Comparison of ENCODE assay signal across 18 cellular contexts in genomic region chrX:154570361-154570760, GRCh38. TPM values are rescaled to one million over a fixed set of nuclear protein-coding genes. Genes with fewer than 3 reads are reported as not detected.
"Had no signal": no experiment of that assay in that cellular context is flagged by ENCODE, and none has a peak within 500 bp of the region (broad histone marks: within the 10 kb centered on the region; RNA-seq: fewer than 3 reads in every experiment).

No MANE protein-coding gene starts in this region.

RNA-seq across cellular contexts. Expression of gene CTAG1A, which starts 14.6 kb away (rescaled TPM):
- total RNA-seq: activated CD4-positive, alpha-beta memory T cell treated with anti-CD3 and anti-CD28 coated beads, Interleukin-2, amount 10 ng/mL, durations not matched to agents 7 days and 5 days; activated CD4-positive, alpha-beta T cell treated with anti-CD3 and anti-CD28 coated beads, Interleukin-2, amount 10 ng/mL, durations not matched to agents 7 days and 5 days; activated naive CD4-positive, alpha-beta T cell treated with anti-CD3 and anti-CD28 coated beads, Interleukin-2, amount 50 U/mL, for 72 hours; activated naive CD8-positive, alpha-beta T cell treated with anti-CD3 and anti-CD28 coated beads, Interleukin-2, amount 10 ng/mL, durations not matched to agents 7 days and 5 days; activated T-cell treated with anti-CD3 and anti-CD28 coated beads, Interleukin-2, amount 50 U/mL, for 72 hours; ascending aorta; bronchial epithelial cell; cardiac septum; cerebellum; dermis blood vessel endothelial cell; esophagus squamous epithelium; fibroblast of lung; fibroblast of villous mesenchyme; gastroesophageal sphincter; glomerular endothelial cell; heart right ventricle; hepatocyte had no signal
- polyA plus RNA-seq: esophagus, fibroblast of lung, heart right ventricle, hepatocyte had no signal

RNA-seq across cellular contexts. Expression of gene CTAG1B, which starts 48.7 kb away (rescaled TPM):
- total RNA-seq: activated CD4-positive, alpha-beta memory T cell treated with anti-CD3 and anti-CD28 coated beads, Interleukin-2, amount 10 ng/mL, durations not matched to agents 7 days and 5 days; activated CD4-positive, alpha-beta T cell treated with anti-CD3 and anti-CD28 coated beads, Interleukin-2, amount 10 ng/mL, durations not matched to agents 7 days and 5 days; activated naive CD4-positive, alpha-beta T cell treated with anti-CD3 and anti-CD28 coated beads, Interleukin-2, amount 50 U/mL, for 72 hours; activated naive CD8-positive, alpha-beta T cell treated with anti-CD3 and anti-CD28 coated beads, Interleukin-2, amount 10 ng/mL, durations not matched to agents 7 days and 5 days; activated T-cell treated with anti-CD3 and anti-CD28 coated beads, Interleukin-2, amount 50 U/mL, for 72 hours; ascending aorta; bronchial epithelial cell; cardiac septum; cerebellum; dermis blood vessel endothelial cell; esophagus squamous epithelium; fibroblast of lung; fibroblast of villous mesenchyme; gastroesophageal sphincter; glomerular endothelial cell; heart right ventricle; hepatocyte had no signal
- polyA plus RNA-seq: fibroblast of lung, heart right ventricle, hepatocyte had no signal
